ENCODE assay signal across 19 cellular contexts in genomic region chr1:147769107-147769506, GRCh38. TPM values are rescaled to one million over a fixed set of nuclear protein-coding genes. Genes with fewer than 3 reads are reported as not detected.
"Had no signal": no experiment of that assay in that cellular context is flagged by ENCODE, and none has a peak within 500 bp of the region (broad histone marks: within the 10 kb centered on the region; RNA-seq: fewer than 3 reads in every experiment).

No MANE protein-coding gene starts in this region.

- H3K9me3 ChIP-seq: colonic mucosa, left lung, neutrophil, tibial nerve had no signal

- DNase-seq: activated B cell treated with CpG ODN at 0.5 μM for 24 hours; activated CD4-positive, alpha-beta T cell treated with anti-CD3 and anti-CD28 coated beads for 48 hours; activated CD8-positive, alpha-beta memory T cell treated with anti-CD3 and anti-CD28 coated beads, Interleukin-2, amount 50 U/mL, for 48 hours; activated naive CD4-positive, alpha-beta T cell; colonic mucosa; effector CD4-positive, alpha-beta T cell; islet precursor cell; left lung; mesendoderm; natural killer cell; stimulated activated CD4-positive, alpha-beta T cell treated with anti-CD3 and anti-CD28 coated beads, Interleukin-2, amount 100 ng/mL, for 48 hours had no signal

- H3K27me3 ChIP-seq: colonic mucosa, hepatocyte, left lung, tibial nerve had no signal

- ATAC-seq: left lung; natural killer cell; stimulated activated memory B cell treated with anti-CD40 and anti-IgM and Interleukin-4, amounts not matched to agents 10 μg/mL and 1 μg/mL and 100 μg/mL, for 72 hours had no signal

- H3K4me3 ChIP-seq: cardiac muscle cell, colonic mucosa, hepatocyte, left lung, tibial nerve had no signal

- H3K27ac ChIP-seq: cardiac muscle cell, colonic mucosa, hepatocyte, neutrophil, parathyroid adenoma, tibial nerve had no signal

- H3K9me3 Mint-ChIP-seq: activated B cell treated with CpG ODN at 0.5 μM for 24 hours; natural killer cell; stimulated activated memory B cell treated with anti-CD40 and anti-IgM and Interleukin-4, amounts not matched to agents 10 μg/mL and 1 μg/mL and 100 μg/mL, for 72 hours; T-helper 2 cell treated with Interferon-gamma antibody and Interleukin-4, amounts not matched to agents 5 μg/mL and 100 μg/mL, for 36 hours had no signal

- H3K36me3 Mint-ChIP-seq: natural killer cell; stimulated activated memory B cell treated with anti-CD40 and anti-IgM and Interleukin-4, amounts not matched to agents 10 μg/mL and 1 μg/mL and 100 μg/mL, for 72 hours had no signal

- H3K4me1 ChIP-seq: colonic mucosa, parathyroid adenoma had no signal

- H3K36me3 ChIP-seq: cardiac muscle cell, colonic mucosa, left lung, neutrophil, tibial nerve had no signal

- H3K4me3 Mint-ChIP-seq: activated B cell treated with CpG ODN at 0.5 μM for 24 hours; natural killer cell; stimulated activated memory B cell treated with anti-CD40 and anti-IgM and Interleukin-4, amounts not matched to agents 10 μg/mL and 1 μg/mL and 100 μg/mL, for 72 hours; T-helper 2 cell treated with Interferon-gamma antibody and Interleukin-4, amounts not matched to agents 5 μg/mL and 100 μg/mL, for 36 hours had no signal

- H3K4me1 Mint-ChIP-seq: natural killer cell had no signal

RNA-seq across cellular contexts. Expression of gene GJA5, which starts 8.7 kb away (rescaled TPM):
- total RNA-seq: activated B cell treated with CpG ODN at 0.5 μM for 24 hours, fibroblast of lung, natural killer cell had no signal
